Comparison of ENCODE assay signal across 26 cellular contexts in the genomic region with DNA sequence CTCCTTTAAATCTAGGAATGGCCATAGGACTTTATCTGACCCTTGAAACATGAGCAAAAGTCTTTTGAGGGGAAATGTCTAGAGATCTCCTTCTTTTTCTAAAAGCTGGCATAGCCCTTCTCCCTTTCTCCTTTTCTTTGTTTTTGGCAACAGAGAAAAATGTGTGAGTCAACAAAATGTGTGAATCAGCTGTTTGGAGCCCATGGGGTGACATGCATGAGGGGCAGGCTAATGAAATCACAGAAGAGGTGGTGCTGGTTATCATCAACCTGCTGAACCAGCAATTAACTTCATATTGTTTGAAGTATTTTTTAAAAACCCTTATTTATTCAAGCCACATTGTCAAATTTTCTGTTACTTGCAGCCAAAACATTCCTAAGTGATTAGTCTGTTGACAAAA.
"Had no signal": no experiment of that assay in that cellular context is flagged by ENCODE, and none has a peak within 500 bp of the region (broad histone marks: within the 10 kb centered on the region; RNA-seq: fewer than 3 reads in every experiment).

No MANE protein-coding gene starts in this region.

- H3K9me3 ChIP-seq: left lung, tibial artery had no signal

- H3K27ac Mint-ChIP-seq: activated CD4-positive, alpha-beta memory T cell treated with anti-CD3 and anti-CD28 coated beads for 36 hours; activated naive CD4-positive, alpha-beta T cell treated with anti-CD3 and anti-CD28 coated beads for 36 hours; activated naive CD8-positive, alpha-beta T cell treated with anti-CD3 and anti-CD28 coated beads, Interleukin-2, amount 10 ng/mL, durations not matched to agents 7 days and 5 days; dendritic cell treated with granulocyte-macrophage colony-stimulating factor and Interleukin-4, amounts not matched to agents 40 ng/mL and 50 ng/mL, for 4 days; immature natural killer cell; naive thymus-derived CD4-positive, alpha-beta T cell; stimulated activated effector memory CD8-positive, alpha-beta T cell treated with anti-CD3 and anti-CD28 coated beads, Interleukin-12 subunit alpha, Interleukin-12 subunit beta, amount 100 ng/mL, for 72 hours had no signal

- ATAC-seq: left lung; naive thymus-derived CD4-positive, alpha-beta T cell; sciatic nerve; stimulated activated effector memory CD8-positive, alpha-beta T cell treated with anti-CD3 and anti-CD28 coated beads, Interleukin-12 subunit alpha, Interleukin-12 subunit beta, amount 100 ng/mL, for 72 hours; stimulated activated naive CD8-positive, alpha-beta T cell treated with anti-CD3 and anti-CD28 coated beads, Interleukin-15, amount 100 ng/mL, for 72 hours had no signal

- H3K27me3 Mint-ChIP-seq: activated CD4-positive, alpha-beta memory T cell treated with anti-CD3 and anti-CD28 coated beads for 36 hours; activated naive CD8-positive, alpha-beta T cell treated with anti-CD3 and anti-CD28 coated beads, Interleukin-2, amount 10 ng/mL, durations not matched to agents 7 days and 5 days; dendritic cell treated with granulocyte-macrophage colony-stimulating factor and Interleukin-4, amounts not matched to agents 40 ng/mL and 50 ng/mL, for 4 days; stimulated activated naive CD8-positive, alpha-beta T cell treated with anti-CD3 and anti-CD28 coated beads, Interleukin-15, amount 100 ng/mL, for 72 hours had no signal

- H3K4me3 Mint-ChIP-seq: activated CD4-positive, alpha-beta memory T cell treated with anti-CD3 and anti-CD28 coated beads for 36 hours; activated naive CD4-positive, alpha-beta T cell treated with anti-CD3 and anti-CD28 coated beads for 36 hours; activated naive CD8-positive, alpha-beta T cell treated with anti-CD3 and anti-CD28 coated beads, Interleukin-2, amount 10 ng/mL, durations not matched to agents 7 days and 5 days; dendritic cell treated with granulocyte-macrophage colony-stimulating factor and Interleukin-4, amounts not matched to agents 40 ng/mL and 50 ng/mL, for 4 days; immature natural killer cell; naive thymus-derived CD4-positive, alpha-beta T cell; neural crest cell; stimulated activated effector memory CD8-positive, alpha-beta T cell treated with anti-CD3 and anti-CD28 coated beads, Interleukin-12 subunit alpha, Interleukin-12 subunit beta, amount 100 ng/mL, for 72 hours; stimulated activated naive CD8-positive, alpha-beta T cell treated with anti-CD3 and anti-CD28 coated beads, Interleukin-15, amount 100 ng/mL, for 72 hours had no signal

- H3K4me1 ChIP-seq: left lung, tibial artery had no signal

- H3K27me3 ChIP-seq: cardiac muscle cell, hepatocyte, left lung, tibial artery had no signal

- H3K4me1 Mint-ChIP-seq: activated naive CD8-positive, alpha-beta T cell treated with anti-CD3 and anti-CD28 coated beads, Interleukin-2, amount 10 ng/mL, durations not matched to agents 7 days and 5 days; immature natural killer cell; naive thymus-derived CD4-positive, alpha-beta T cell; neural crest cell; stimulated activated effector memory CD8-positive, alpha-beta T cell treated with anti-CD3 and anti-CD28 coated beads, Interleukin-12 subunit alpha, Interleukin-12 subunit beta, amount 100 ng/mL, for 72 hours; stimulated activated naive CD8-positive, alpha-beta T cell treated with anti-CD3 and anti-CD28 coated beads, Interleukin-15, amount 100 ng/mL, for 72 hours had no signal

- H3K36me3 Mint-ChIP-seq: activated CD4-positive, alpha-beta memory T cell treated with anti-CD3 and anti-CD28 coated beads for 36 hours; activated naive CD8-positive, alpha-beta T cell treated with anti-CD3 and anti-CD28 coated beads, Interleukin-2, amount 10 ng/mL, durations not matched to agents 7 days and 5 days; immature natural killer cell; naive thymus-derived CD4-positive, alpha-beta T cell; stimulated activated effector memory CD8-positive, alpha-beta T cell treated with anti-CD3 and anti-CD28 coated beads, Interleukin-12 subunit alpha, Interleukin-12 subunit beta, amount 100 ng/mL, for 72 hours had no signal

- H3K4me3 ChIP-seq: cardiac muscle cell, hepatocyte, left lung, lung, tibial artery had no signal

- H3K9me3 Mint-ChIP-seq: activated CD4-positive, alpha-beta memory T cell treated with anti-CD3 and anti-CD28 coated beads for 36 hours; activated naive CD4-positive, alpha-beta T cell treated with anti-CD3 and anti-CD28 coated beads for 36 hours had no signal

- H3K27ac ChIP-seq: cardiac muscle cell, hepatocyte, left lung, tibial artery had no signal

- H3K36me3 ChIP-seq: cardiac muscle cell, left lung, tibial artery had no signal

- DNase-seq: activated CD4-positive, alpha-beta memory T cell treated with anti-CD3 and anti-CD28 coated beads for 36 hours; activated CD4-positive, alpha-beta T cell treated with anti-CD3 and anti-CD28 coated beads for 48 hours; activated effector memory CD4-positive, alpha-beta T cell treated with Interleukin-2 at 50 U/mL for 16 hours; activated naive CD4-positive, alpha-beta T cell treated with anti-CD3 and anti-CD28 coated beads for 36 hours; activated naive CD8-positive, alpha-beta T cell treated with anti-CD3 and anti-CD28 coated beads, Interleukin-2, amount 10 ng/mL, durations not matched to agents 7 days and 5 days; activated T-cell treated with anti-CD3 and anti-CD28 coated beads, Interleukin-2, amount 50 U/mL, for 48 hours; amniotic stem cell; effector CD4-positive, alpha-beta T cell; foreskin melanocyte; glutamatergic neuron; immature natural killer cell; left lung; naive thymus-derived CD4-positive, alpha-beta T cell; posterior cingulate gyrus; small intestine; stimulated activated CD4-positive, alpha-beta T cell treated with anti-CD3 and anti-CD28 coated beads, Interleukin-2, amount 100 ng/mL, for 24 hours; stimulated activated naive CD8-positive, alpha-beta T cell treated with anti-CD3 and anti-CD28 coated beads, Interleukin-15, amount 100 ng/mL, for 72 hours; T1000; tibial artery had no signal

- FAIRE-seq: small intestine had no signal
